Comparison of ENCODE assay signal across 13 cellular contexts in the genomic region with DNA sequence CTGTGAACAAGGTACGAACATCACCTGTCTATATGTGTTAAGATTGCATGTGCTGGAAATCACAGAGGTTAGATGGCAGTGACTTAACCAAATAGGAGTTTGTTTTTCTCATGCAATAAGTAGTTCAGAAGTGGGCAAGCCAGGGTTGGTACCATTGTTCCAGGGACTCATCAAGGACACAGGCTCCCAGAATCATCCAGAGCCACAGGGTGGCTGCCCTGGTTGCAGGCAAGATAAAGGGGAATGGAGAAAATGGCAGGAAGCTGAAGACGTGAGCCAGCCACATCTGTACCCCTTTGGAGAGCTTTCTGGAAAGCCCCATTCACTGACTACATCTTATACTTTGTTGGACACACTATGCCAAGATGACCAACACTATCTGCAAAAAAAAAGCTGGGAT.
A peak's percentile ranks its signal among the peaks of the same experiment; 100 is the strongest.
DNase-seq lines count a peak whose midpoint lies in the region; ATAC-seq and TF ChIP-seq lines count a peak whose summit lies in the region.
"Had no signal": no experiment of that assay in that cellular context is flagged by ENCODE, and none has a peak within 500 bp of the region (broad histone marks: within the 10 kb centered on the region; RNA-seq: fewer than 3 reads in every experiment).

No MANE protein-coding gene starts in this region.

- no peak for DNase-seq in natural killer cell treated with Interleukin-12 subunit alpha and Interleukin-12 subunit beta and Interleukin-15 and Interleukin-18, amount 100 ng/mL, for 72 hours (ENCODE audit: low spot score)
- DNase-seq in natural killer cell (no peak), COR-L47 (lab: John Stamatoyannopoulos, UW) (no peak), AG08396 (ENCODE audit: low spot score) (no peak), caudate nucleus (lab: John Stamatoyannopoulos, UW) (no peak)
- DNase-seq: left colon, NCI-H1417, NCI-H524 had no signal

- TF ChIP-seq CTCF in natural killer cell (IDR thresholded peaks at IDR 0.05): no peak

- H3K4me1 Mint-ChIP-seq in natural killer cell treated with Interleukin-12 subunit alpha and Interleukin-12 subunit beta and Interleukin-15 and Interleukin-18, amount 100 ng/mL, for 72 hours (ENCODE audit: low read depth in 2 of 2): peaks cover 51 to 57% of the 10 kb centered on the region in 2 donors
- peaks cover 4 to 5% of the 10 kb centered on the region in 2 donors for H3K4me1 Mint-ChIP-seq in natural killer cell

- no peaks in the 10 kb centered on the region for H3K9me3 Mint-ChIP-seq in natural killer cell treated with Interleukin-12 subunit alpha and Interleukin-12 subunit beta and Interleukin-15 and Interleukin-18, amount 100 ng/mL, for 72 hours
- H3K9me3 Mint-ChIP-seq in natural killer cell: no peaks in the 10 kb centered on the region
- H3K9me3 Mint-ChIP-seq: central memory CD8-positive, alpha-beta T cell had no signal

- H3K27me3 Mint-ChIP-seq in natural killer cell treated with Interleukin-12 subunit alpha and Interleukin-12 subunit beta and Interleukin-15 and Interleukin-18, amount 100 ng/mL, for 72 hours: peaks cover 12 to 15% of the 10 kb centered on the region in 2 donors
- H3K27me3 Mint-ChIP-seq in natural killer cell (ENCODE audit: low read depth in 2 of 2): peaks cover 11 to 65% of the 10 kb centered on the region in 2 donors

- H3K4me3 Mint-ChIP-seq in natural killer cell treated with Interleukin-12 subunit alpha and Interleukin-12 subunit beta and Interleukin-15 and Interleukin-18, amount 100 ng/mL, for 72 hours: peak overlapping the region; percentile 10
- H3K4me3 Mint-ChIP-seq in natural killer cell: no peak overlapping the region
- H3K4me3 Mint-ChIP-seq: central memory CD8-positive, alpha-beta T cell had no signal

- H3K27ac ChIP-seq in caudate nucleus (ENCODE audit: low read depth, low read length): no peak overlapping the region

- peaks cover 7% of the 10 kb centered on the region for H3K36me3 Mint-ChIP-seq in natural killer cell treated with Interleukin-12 subunit alpha and Interleukin-12 subunit beta and Interleukin-15 and Interleukin-18, amount 100 ng/mL, for 72 hours
- no peaks in the 10 kb centered on the region for H3K36me3 Mint-ChIP-seq in natural killer cell

- no peak for ATAC-seq in natural killer cell treated with Interleukin-12 subunit alpha and Interleukin-12 subunit beta and Interleukin-15 and Interleukin-18, amount 100 ng/mL, for 72 hours
- ATAC-seq in natural killer cell (no peak), HG02610 (IDR thresholded peaks at IDR 0.05; ENCODE audit: unreplicated experiment) (peak; percentile 5), HG03439 (IDR thresholded peaks at IDR 0.05; ENCODE audit: unreplicated experiment) (peak; percentile 1), HG03095 (IDR thresholded peaks at IDR 0.05; ENCODE audit: unreplicated experiment) (no peak)
- ATAC-seq: K562, left colon had no signal

- intact Hi-C loops in natural killer cell (cut with micrococcal nuclease): no loop called here

- peak overlapping the region; percentile 30 to 85 for H3K27ac Mint-ChIP-seq in natural killer cell treated with Interleukin-12 subunit alpha and Interleukin-12 subunit beta and Interleukin-15 and Interleukin-18, amount 100 ng/mL, for 72 hours
- no peak overlapping the region for H3K27ac Mint-ChIP-seq in natural killer cell

Comparison
In these comparisons a context has a peak if more than half of its experiments do, and no peak if none do; other contexts are left out.
1. H3K27ac Mint-ChIP-seq: peak in natural killer cell treated with Interleukin-12 subunit alpha and Interleukin-12 subunit beta and Interleukin-15 and Interleukin-18, amount 100 ng/mL, for 72 hours (2 of 2); none in natural killer cell (0 of 2).
2. ATAC-seq: peak in HG02610 (single experiment) and HG03439 (single experiment); none in natural killer cell treated with Interleukin-12 subunit alpha and Interleukin-12 subunit beta and Interleukin-15 and Interleukin-18, amount 100 ng/mL, for 72 hours (0 of 2), natural killer cell (0 of 3) and HG03095 (single experiment).